In the genomic region with DNA sequence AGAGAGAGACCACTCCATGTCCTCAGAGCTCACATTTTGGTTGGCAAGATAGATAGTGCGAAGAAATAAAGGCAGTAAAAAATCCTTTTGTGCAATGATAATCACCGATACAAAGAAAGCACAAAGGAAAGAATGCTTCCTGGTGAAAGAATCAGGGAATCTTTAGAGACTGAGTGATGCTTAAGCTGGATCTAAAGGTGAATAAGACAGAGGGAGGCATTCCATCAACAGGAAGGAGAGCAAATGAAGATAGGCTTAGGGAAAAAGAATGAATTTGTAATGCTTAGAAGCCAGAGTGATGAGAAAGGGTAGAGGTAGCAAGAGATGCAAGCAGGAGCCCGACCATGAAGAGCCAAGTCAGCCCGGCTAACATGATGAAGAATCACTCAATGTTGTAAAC, we compare ENCODE assay signal across 3 cellular contexts.
TF ChIP-seq lines count a peak whose summit lies in the region.

No MANE protein-coding gene starts in this region.

TF ChIP-seq in GM23338, 12 proteins besides CTCF, POLR2A, EP300 and RAD21 (continues in another document):
- TF ChIP-seq, protein P1, sequence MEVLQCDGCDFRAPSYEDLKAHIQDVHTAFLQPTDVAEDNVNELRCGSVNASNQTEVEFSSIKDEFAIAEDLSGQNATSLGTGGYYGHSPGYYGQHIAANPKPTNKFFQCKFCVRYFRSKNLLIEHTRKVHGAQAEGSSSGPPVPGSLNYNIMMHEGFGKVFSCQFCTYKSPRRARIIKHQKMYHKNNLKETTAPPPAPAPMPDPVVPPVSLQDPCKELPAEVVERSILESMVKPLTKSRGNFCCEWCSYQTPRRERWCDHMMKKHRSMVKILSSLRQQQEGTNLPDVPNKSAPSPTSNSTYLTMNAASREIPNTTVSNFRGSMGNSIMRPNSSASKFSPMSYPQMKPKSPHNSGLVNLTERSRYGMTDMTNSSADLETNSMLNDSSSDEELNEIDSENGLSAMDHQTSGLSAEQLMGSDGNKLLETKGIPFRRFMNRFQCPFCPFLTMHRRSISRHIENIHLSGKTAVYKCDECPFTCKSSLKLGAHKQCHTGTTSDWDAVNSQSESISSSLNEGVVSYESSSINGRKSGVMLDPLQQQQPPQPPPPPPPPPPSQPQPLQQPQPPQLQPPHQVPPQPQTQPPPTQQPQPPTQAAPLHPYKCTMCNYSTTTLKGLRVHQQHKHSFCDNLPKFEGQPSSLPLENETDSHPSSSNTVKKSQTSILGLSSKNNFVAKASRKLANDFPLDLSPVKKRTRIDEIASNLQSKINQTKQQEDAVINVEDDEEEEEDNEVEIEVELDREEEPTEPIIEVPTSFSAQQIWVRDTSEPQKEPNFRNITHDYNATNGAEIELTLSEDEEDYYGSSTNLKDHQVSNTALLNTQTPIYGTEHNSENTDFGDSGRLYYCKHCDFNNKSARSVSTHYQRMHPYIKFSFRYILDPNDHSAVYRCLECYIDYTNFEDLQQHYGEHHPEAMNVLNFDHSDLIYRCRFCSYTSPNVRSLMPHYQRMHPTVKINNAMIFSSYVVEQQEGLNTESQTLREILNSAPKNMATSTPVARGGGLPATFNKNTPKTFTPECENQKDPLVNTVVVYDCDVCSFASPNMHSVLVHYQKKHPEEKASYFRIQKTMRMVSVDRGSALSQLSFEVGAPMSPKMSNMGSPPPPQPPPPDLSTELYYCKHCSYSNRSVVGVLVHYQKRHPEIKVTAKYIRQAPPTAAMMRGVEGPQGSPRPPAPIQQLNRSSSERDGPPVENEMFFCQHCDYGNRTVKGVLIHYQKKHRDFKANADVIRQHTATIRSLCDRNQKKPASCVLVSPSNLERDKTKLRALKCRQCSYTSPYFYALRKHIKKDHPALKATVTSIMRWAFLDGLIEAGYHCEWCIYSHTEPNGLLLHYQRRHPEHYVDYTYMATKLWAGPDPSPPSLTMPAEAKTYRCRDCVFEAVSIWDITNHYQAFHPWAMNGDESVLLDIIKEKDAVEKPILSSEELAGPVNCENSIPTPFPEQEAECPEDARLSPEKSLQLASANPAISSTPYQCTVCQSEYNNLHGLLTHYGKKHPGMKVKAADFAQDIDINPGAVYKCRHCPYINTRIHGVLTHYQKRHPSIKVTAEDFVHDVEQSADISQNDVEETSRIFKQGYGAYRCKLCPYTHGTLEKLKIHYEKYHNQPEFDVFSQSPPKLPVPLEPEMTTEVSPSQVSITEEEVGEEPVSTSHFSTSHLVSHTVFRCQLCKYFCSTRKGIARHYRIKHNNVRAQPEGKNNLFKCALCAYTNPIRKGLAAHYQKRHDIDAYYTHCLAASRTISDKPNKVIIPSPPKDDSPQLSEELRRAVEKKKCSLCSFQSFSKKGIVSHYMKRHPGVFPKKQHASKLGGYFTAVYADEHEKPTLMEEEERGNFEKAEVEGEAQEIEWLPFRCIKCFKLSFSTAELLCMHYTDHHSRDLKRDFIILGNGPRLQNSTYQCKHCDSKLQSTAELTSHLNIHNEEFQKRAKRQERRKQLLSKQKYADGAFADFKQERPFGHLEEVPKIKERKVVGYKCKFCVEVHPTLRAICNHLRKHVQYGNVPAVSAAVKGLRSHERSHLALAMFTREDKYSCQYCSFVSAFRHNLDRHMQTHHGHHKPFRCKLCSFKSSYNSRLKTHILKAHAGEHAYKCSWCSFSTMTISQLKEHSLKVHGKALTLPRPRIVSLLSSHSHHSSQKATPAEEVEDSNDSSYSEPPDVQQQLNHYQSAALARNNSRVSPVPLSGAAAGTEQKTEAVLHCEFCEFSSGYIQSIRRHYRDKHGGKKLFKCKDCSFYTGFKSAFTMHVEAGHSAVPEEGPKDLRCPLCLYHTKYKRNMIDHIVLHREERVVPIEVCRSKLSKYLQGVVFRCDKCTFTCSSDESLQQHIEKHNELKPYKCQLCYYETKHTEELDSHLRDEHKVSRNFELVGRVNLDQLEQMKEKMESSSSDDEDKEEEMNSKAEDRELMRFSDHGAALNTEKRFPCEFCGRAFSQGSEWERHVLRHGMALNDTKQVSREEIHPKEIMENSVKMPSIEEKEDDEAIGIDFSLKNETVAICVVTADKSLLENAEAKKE (CRISPR knock-in tag; IDR thresholded peaks at IDR 0.05): no peak
- TF ChIP-seq EZH2phosphoT487 (IDR thresholded peaks at IDR 0.05; ENCODE audit: unreplicated experiment): no peak
- no peak for TF ChIP-seq ZNF331 (CRISPR knock-in tag; IDR thresholded peaks at IDR 0.05; ENCODE audit: low read depth)
- no peak for TF ChIP-seq EZH2 (IDR thresholded peaks at IDR 0.05; ENCODE audit: low read depth, unreplicated experiment)
- no peak for TF ChIP-seq CREB1 (CRISPR knock-in tag; IDR thresholded peaks at IDR 0.05; ENCODE audit: low read depth)
- TF ChIP-seq ZNF114 (CRISPR knock-in tag; IDR thresholded peaks at IDR 0.05): no peak
- no peak for TF ChIP-seq STAT1 (IDR thresholded peaks at IDR 0.05; ENCODE audit: unreplicated experiment)
- TF ChIP-seq JUNB (IDR thresholded peaks at IDR 0.05; ENCODE audit: unreplicated experiment): no peak

TF ChIP-seq in WTC11, 78 proteins besides CTCF, POLR2A, EP300 and RAD21 (continued from another document):
- TF ChIP-seq, protein P2, sequence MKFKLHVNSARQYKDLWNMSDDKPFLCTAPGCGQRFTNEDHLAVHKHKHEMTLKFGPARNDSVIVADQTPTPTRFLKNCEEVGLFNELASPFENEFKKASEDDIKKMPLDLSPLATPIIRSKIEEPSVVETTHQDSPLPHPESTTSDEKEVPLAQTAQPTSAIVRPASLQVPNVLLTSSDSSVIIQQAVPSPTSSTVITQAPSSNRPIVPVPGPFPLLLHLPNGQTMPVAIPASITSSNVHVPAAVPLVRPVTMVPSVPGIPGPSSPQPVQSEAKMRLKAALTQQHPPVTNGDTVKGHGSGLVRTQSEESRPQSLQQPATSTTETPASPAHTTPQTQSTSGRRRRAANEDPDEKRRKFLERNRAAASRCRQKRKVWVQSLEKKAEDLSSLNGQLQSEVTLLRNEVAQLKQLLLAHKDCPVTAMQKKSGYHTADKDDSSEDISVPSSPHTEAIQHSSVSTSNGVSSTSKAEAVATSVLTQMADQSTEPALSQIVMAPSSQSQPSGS (CRISPR knock-in tag; IDR thresholded peaks at IDR 0.05; ENCODE audit: borderline replicate concordance, low read depth): no peak
- TF ChIP-seq NR2C2 (CRISPR knock-in tag; IDR thresholded peaks at IDR 0.05) (no peak), KAT7 (CRISPR knock-in tag; IDR thresholded peaks at IDR 0.05; ENCODE audit: borderline replicate concordance) (no peak), ZNF232 (CRISPR knock-in tag; IDR thresholded peaks at IDR 0.05) (no peak)
- TF ChIP-seq, protein P3, sequence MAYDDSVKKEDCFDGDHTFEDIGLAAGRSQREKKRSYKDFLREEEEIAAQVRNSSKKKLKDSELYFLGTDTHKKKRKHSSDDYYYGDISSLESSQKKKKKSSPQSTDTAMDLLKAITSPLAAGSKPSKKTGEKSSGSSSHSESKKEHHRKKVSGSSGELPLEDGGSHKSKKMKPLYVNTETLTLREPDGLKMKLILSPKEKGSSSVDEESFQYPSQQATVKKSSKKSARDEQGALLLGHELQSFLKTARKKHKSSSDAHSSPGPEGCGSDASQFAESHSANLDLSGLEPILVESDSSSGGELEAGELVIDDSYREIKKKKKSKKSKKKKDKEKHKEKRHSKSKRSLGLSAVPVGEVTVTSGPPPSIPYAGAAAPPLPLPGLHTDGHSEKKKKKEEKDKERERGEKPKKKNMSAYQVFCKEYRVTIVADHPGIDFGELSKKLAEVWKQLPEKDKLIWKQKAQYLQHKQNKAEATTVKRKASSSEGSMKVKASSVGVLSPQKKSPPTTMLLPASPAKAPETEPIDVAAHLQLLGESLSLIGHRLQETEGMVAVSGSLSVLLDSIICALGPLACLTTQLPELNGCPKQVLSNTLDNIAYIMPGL (CRISPR knock-in tag; IDR thresholded peaks at IDR 0.05): no peak
- TF ChIP-seq, protein P4, sequence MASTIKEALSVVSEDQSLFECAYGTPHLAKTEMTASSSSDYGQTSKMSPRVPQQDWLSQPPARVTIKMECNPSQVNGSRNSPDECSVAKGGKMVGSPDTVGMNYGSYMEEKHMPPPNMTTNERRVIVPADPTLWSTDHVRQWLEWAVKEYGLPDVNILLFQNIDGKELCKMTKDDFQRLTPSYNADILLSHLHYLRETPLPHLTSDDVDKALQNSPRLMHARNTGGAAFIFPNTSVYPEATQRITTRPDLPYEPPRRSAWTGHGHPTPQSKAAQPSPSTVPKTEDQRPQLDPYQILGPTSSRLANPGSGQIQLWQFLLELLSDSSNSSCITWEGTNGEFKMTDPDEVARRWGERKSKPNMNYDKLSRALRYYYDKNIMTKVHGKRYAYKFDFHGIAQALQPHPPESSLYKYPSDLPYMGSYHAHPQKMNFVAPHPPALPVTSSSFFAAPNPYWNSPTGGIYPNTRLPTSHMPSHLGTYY (CRISPR knock-in tag; IDR thresholded peaks at IDR 0.05): no peak
- TF ChIP-seq, protein P5, sequence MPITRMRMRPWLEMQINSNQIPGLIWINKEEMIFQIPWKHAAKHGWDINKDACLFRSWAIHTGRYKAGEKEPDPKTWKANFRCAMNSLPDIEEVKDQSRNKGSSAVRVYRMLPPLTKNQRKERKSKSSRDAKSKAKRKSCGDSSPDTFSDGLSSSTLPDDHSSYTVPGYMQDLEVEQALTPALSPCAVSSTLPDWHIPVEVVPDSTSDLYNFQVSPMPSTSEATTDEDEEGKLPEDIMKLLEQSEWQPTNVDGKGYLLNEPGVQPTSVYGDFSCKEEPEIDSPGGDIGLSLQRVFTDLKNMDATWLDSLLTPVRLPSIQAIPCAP (CRISPR knock-in tag; IDR thresholded peaks at IDR 0.05): no peak

TF ChIP-seq in neural cell, 6 proteins besides CTCF, POLR2A, EP300 and RAD21 (continued from another document):
- TF ChIP-seq, protein P6, sequence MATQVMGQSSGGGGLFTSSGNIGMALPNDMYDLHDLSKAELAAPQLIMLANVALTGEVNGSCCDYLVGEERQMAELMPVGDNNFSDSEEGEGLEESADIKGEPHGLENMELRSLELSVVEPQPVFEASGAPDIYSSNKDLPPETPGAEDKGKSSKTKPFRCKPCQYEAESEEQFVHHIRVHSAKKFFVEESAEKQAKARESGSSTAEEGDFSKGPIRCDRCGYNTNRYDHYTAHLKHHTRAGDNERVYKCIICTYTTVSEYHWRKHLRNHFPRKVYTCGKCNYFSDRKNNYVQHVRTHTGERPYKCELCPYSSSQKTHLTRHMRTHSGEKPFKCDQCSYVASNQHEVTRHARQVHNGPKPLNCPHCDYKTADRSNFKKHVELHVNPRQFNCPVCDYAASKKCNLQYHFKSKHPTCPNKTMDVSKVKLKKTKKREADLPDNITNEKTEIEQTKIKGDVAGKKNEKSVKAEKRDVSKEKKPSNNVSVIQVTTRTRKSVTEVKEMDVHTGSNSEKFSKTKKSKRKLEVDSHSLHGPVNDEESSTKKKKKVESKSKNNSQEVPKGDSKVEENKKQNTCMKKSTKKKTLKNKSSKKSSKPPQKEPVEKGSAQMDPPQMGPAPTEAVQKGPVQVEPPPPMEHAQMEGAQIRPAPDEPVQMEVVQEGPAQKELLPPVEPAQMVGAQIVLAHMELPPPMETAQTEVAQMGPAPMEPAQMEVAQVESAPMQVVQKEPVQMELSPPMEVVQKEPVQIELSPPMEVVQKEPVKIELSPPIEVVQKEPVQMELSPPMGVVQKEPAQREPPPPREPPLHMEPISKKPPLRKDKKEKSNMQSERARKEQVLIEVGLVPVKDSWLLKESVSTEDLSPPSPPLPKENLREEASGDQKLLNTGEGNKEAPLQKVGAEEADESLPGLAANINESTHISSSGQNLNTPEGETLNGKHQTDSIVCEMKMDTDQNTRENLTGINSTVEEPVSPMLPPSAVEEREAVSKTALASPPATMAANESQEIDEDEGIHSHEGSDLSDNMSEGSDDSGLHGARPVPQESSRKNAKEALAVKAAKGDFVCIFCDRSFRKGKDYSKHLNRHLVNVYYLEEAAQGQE (IDR thresholded peaks at IDR 0.05; ENCODE audit: borderline replicate concordance): no peak
- TF ChIP-seq EZH2 (IDR thresholded peaks at IDR 0.05; ENCODE audit: borderline replicate concordance, insufficient read depth, low read length, poor library complexity, severe bottlenecking): no peak
- no peak for TF ChIP-seq TAF1 (IDR thresholded peaks at IDR 0.05; ENCODE audit: low read depth)
- no peak for TF ChIP-seq POLR2AphosphoS5 (IDR thresholded peaks at IDR 0.05)
